11 cellular contexts compared by ENCODE assay signal in genomic region chr3:60182697-60183096, GRCh38.
"Had no signal": no experiment of that assay in that cellular context is flagged by ENCODE, and none has a peak within 500 bp of the region (broad histone marks: within the 10 kb centered on the region; RNA-seq: fewer than 3 reads in every experiment).

No MANE protein-coding gene starts in this region.

- H3K27ac ChIP-seq: ascending aorta, breast epithelium, neutrophil had no signal

- H3K4me1 ChIP-seq: ascending aorta, breast epithelium had no signal

- H3K27me3 Mint-ChIP-seq: activated CD4-positive, alpha-beta T cell treated with anti-CD3 and anti-CD28 coated beads, Interleukin-2, amount 10 ng/mL, durations not matched to agents 24 days and 14 days; activated naive CD4-positive, alpha-beta T cell treated with anti-CD3 and anti-CD28 coated beads, Interleukin-2, amount 10 ng/mL, durations not matched to agents 7 days and 5 days; T-helper 17 cell had no signal

- H3K4me3 ChIP-seq: ascending aorta, breast epithelium, lung had no signal

- H3K9me3 ChIP-seq: ascending aorta, breast epithelium, neutrophil had no signal

- H3K4me3 Mint-ChIP-seq: activated CD4-positive, alpha-beta T cell treated with anti-CD3 and anti-CD28 coated beads, Interleukin-2, amount 10 ng/mL, durations not matched to agents 24 days and 14 days; activated naive CD4-positive, alpha-beta T cell treated with anti-CD3 and anti-CD28 coated beads, Interleukin-2, amount 10 ng/mL, durations not matched to agents 7 days and 5 days; T-helper 17 cell had no signal

- FAIRE-seq: islet of Langerhans had no signal

- DNase-seq: activated CD4-positive, alpha-beta T cell treated with anti-CD3 and anti-CD28 coated beads, Interleukin-2, amount 10 ng/mL, durations not matched to agents 24 days and 14 days; activated CD4-positive, CD25-positive, alpha-beta regulatory T cell; activated naive CD4-positive, alpha-beta T cell treated with anti-CD3 and anti-CD28 coated beads, Interleukin-2, amount 10 ng/mL, durations not matched to agents 7 days and 5 days; stimulated activated CD4-positive, alpha-beta T cell treated with anti-CD3 and anti-CD28 coated beads, Interleukin-12 subunit alpha, Interleukin-12 subunit beta, amount 100 ng/mL, for 4 hours; stimulated activated CD4-positive, alpha-beta T cell treated with anti-CD3 and anti-CD28 coated beads, Interleukin-2, amount 100 ng/mL, for 24 hours; T-helper 17 cell had no signal

- H3K36me3 ChIP-seq: ascending aorta, breast epithelium, neutrophil had no signal

- ATAC-seq: T-helper 17 cell had no signal

- H3K27ac Mint-ChIP-seq: T-helper 17 cell had no signal

- H3K4me1 Mint-ChIP-seq: activated naive CD4-positive, alpha-beta T cell treated with anti-CD3 and anti-CD28 coated beads, Interleukin-2, amount 10 ng/mL, durations not matched to agents 7 days and 5 days; T-helper 17 cell had no signal

- H3K27me3 ChIP-seq: ascending aorta, breast epithelium, neutrophil had no signal
